ENCODE assay signal across 1 cellular context in the genomic region with DNA sequence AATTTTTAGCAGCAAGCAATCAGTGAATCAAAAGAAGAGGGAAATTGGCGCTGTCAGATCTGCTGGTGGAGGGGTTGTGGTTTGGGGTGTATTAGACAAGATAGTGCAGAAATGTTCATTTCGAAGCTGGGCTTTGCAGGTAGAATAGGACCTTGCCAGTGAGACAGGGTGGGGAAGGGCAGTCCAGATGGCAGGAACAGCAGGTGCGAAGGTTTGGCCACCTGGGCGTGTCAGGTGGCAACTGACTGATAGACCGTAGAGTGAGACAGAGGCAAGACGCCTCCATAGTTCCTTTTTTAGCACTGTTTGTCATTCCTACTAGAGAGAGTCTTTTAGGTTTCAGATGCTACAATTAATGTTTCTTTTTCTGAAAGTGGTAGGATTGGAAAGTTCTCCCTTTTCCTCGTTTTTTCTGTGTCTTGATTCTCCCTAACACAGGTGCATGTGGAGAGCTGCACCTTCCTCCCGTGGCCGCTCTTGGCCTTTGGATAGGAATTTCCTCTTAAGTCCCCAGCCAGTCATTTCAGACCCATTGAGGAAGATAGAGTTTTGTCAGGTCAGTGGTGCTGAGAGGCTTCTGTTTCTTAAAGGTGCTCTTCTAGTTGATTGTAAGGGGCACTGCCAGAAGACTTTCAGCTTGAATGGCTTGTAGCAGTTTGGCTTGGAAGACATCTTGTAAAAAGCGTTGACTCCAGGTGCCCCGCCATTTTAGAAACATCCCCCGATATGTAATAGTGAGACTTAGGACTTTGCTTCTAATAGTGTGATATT.
TF ChIP-seq lines count a peak whose summit lies in the region.

No MANE protein-coding gene starts in this region.

TF ChIP-seq in GM12878, 131 proteins besides CTCF, POLR2A, EP300 and RAD21 (continued from another document):
- TF ChIP-seq, protein P1, sequence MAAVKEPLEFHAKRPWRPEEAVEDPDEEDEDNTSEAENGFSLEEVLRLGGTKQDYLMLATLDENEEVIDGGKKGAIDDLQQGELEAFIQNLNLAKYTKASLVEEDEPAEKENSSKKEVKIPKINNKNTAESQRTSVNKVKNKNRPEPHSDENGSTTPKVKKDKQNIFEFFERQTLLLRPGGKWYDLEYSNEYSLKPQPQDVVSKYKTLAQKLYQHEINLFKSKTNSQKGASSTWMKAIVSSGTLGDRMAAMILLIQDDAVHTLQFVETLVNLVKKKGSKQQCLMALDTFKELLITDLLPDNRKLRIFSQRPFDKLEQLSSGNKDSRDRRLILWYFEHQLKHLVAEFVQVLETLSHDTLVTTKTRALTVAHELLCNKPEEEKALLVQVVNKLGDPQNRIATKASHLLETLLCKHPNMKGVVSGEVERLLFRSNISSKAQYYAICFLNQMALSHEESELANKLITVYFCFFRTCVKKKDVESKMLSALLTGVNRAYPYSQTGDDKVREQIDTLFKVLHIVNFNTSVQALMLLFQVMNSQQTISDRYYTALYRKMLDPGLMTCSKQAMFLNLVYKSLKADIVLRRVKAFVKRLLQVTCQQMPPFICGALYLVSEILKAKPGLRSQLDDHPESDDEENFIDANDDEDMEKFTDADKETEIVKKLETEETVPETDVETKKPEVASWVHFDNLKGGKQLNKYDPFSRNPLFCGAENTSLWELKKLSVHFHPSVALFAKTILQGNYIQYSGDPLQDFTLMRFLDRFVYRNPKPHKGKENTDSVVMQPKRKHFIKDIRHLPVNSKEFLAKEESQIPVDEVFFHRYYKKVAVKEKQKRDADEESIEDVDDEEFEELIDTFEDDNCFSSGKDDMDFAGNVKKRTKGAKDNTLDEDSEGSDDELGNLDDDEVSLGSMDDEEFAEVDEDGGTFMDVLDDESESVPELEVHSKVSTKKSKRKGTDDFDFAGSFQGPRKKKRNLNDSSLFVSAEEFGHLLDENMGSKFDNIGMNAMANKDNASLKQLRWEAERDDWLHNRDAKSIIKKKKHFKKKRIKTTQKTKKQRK (IDR thresholded peaks at IDR 0.05; ENCODE audit: low read depth, low read length): no peak
- TF ChIP-seq SIN3A (IDR thresholded peaks at IDR 0.05; ENCODE audit: low read depth, low read length): no peak
- TF ChIP-seq TCF3 (IDR thresholded peaks at IDR 0.05; ENCODE audit: borderline replicate concordance, insufficient read depth, low read depth, low read length): peak; percentile 75; the same call in 1 of the 2 replicates
- no peak for TF ChIP-seq BACH1 (IDR thresholded peaks at IDR 0.05; ENCODE audit: borderline replicate concordance)
- 0 out of 2 replicates have a peak, but pooled peaks have one; percentile 34 for TF ChIP-seq POLR2AphosphoS5 (IDR thresholded peaks at IDR 0.05; ENCODE audit: low read length)
- TF ChIP-seq ZZZ3 (IDR thresholded peaks at IDR 0.05; ENCODE audit: control insufficient read depth, insufficient read length, low read depth): no peak
- 0 out of 4 replicates have a peak, but pooled peaks of 1 of the 2 experiments have one; percentile 8 for TF ChIP-seq ETV6 (conservative IDR thresholded peaks at IDR 0.05 in 1 of 2, IDR thresholded peaks at IDR 0.05 in 1 of 2; ENCODE audit: borderline replicate concordance in 1 of 2, low read depth in 1 of 2)
- peak; percentile 36; the same call in 1 of the 2 replicates for TF ChIP-seq ZBED1 (IDR thresholded peaks at IDR 0.05; ENCODE audit: borderline replicate concordance)
- TF ChIP-seq IKZF1 (conservative IDR thresholded peaks at IDR 0.05): 0 out of 2 replicates have a peak, but pooled peaks have one; percentile 23
